8 cellular contexts compared by ENCODE assay signal in genomic region chr17:34980353-34980680, GRCh38. TPM values are rescaled to one million over a fixed set of nuclear protein-coding genes. Genes with fewer than 3 reads are reported as not detected.
A peak's percentile ranks its signal among the peaks of the same experiment; 100 is the strongest.
DNase-seq lines count a peak whose midpoint lies in the region; ATAC-seq, FAIRE-seq and TF ChIP-seq lines count a peak whose summit lies in the region.

Gene LIG3, plus strand, starts transcription at chr17:34980512. Its CDS starts 2,494 bp downstream, at chr17:34983006.

- H3K36me3 ChIP-seq in HepG2 (replicated peaks in 1 of 2; ENCODE audit: control insufficient read depth in 1 of 2, insufficient read depth in 2 of 2, low read length in 2 of 2): peaks cover 2 to 18% of the 10 kb centered on the region in 2 experiments; a peak in 4 of 5 replicates

- DNase-seq in NCI-H774 (lab: John Stamatoyannopoulos, UW) (peak; percentile 96), dermis blood vessel endothelial cell (peak; percentile 95), HepG2 (ENCODE audit: low spot score) (peak; percentile 89)
- peak; percentile 93 for DNase-seq in activated CD4-positive, alpha-beta T cell treated with anti-CD3 and anti-CD28 coated beads, Interleukin-2, amount 50 U/mL, for 4 hours
- peak; percentile 88 to 92 for DNase-seq in stimulated activated CD4-positive, alpha-beta T cell treated with anti-CD3 and anti-CD28 coated beads, Interleukin-2, amount 100 ng/mL, for 48 hours

- 10% methylated on average over 4 of the region's 39 CpGs for WGBS in HepG2 (ENCODE audit: low lambda C conversion rate)

- no peaks in the 10 kb centered on the region for H3K27me3 ChIP-seq in HepG2 (ENCODE audit: control insufficient read depth in 1 of 2, insufficient read depth in 2 of 2, low read length in 2 of 2)

- in situ Hi-C loops in HepG2 (cut with HindIII; ENCODE audit: extremely low pct_ligation_motif_present, low pct_unique_long_range_greater_than_20kb): no loop called here

- no peaks in the 10 kb centered on the region; the same call in 1 of the 2 replicates for H4K20me1 ChIP-seq in HepG2 (ENCODE audit: insufficient read depth, low read length)

- TF ChIP-seq CTCF in C4-2B (conservative IDR thresholded peaks at IDR 0.05): no peak
- TF ChIP-seq CTCF in HepG2 (CRISPR knock-in tag; IDR thresholded peaks at IDR 0.05): no peak

- peak within 1 kb of the TSS; percentile 85 for H3K4me2 ChIP-seq in HepG2 (ENCODE audit: low read depth, low read length)

- peak within 1 kb of the TSS; percentile 73 to 87 (median 86) for H3K4me3 ChIP-seq in HepG2 (replicated peaks in 1 of 3; ENCODE audit: insufficient read depth in 1 of 3, low read depth in 2 of 3, low read length in 3 of 3)

- peak within 1 kb of the TSS; percentile 95 for H3K27ac ChIP-seq in C4-2B
- peak within 1 kb of the TSS; percentile 98 for H3K27ac ChIP-seq in HepG2 (ENCODE audit: extremely low read length, insufficient read depth, low read length)

- H3K79me2 ChIP-seq in HepG2 (ENCODE audit: insufficient read depth, low read length): peaks cover 32% of the 10 kb centered on the region

- peaks cover 44% of the 10 kb centered on the region for H3K4me1 ChIP-seq in HepG2 (ENCODE audit: insufficient read depth, low read length)

- POLR2A ChIA-PET in HepG2 (lab: Yijun Ruan, JAX): interaction anchor here (1.0 to 3.2 kb wide), 8 partner anchors 16 to 148 kb away, joined by 3 to 14 read pairs (median 6); partner anchors contain the start of genes CCT6B, RFFL and ZNF830

- peak within 1 kb of the TSS; percentile 99 for H3K9ac ChIP-seq in HepG2 (ENCODE audit: insufficient read depth, low read depth, low read length)

- H3K9me3 ChIP-seq in HepG2 (ENCODE audit: low read length): no peaks in the 10 kb centered on the region

- TF ChIP-seq POLR2A in HepG2 (IDR thresholded peaks at IDR 0.05; ENCODE audit: insufficient read depth in 1 of 2, low read depth in 2 of 2, low read length in 2 of 2): peak; percentile 76 to 88

- ATAC-seq in GM19397 (IDR thresholded peaks at IDR 0.05; ENCODE audit: unreplicated experiment) (peak; percentile 82), HG03565 (IDR thresholded peaks at IDR 0.05; ENCODE audit: unreplicated experiment) (peak; percentile 73), HepG2 (peak; percentile 79)

- FAIRE-seq in HepG2 (lab: Jason Lieb, UNC): peak; percentile 59

- CTCF ChIA-PET in HepG2 (lab: Yijun Ruan, JAX; ENCODE audit: low intra/inter-chr PET ratio, low total read pairs): no interaction called here

- intact Hi-C loops in HepG2 (cut with micrococcal nuclease; ENCODE audit: unreplicated experiment): loop anchor here (2.0 kb wide), 1 partner anchor 20 kb away; the partner anchor contains the start of genes CCT6B and ZNF830

- TF ChIP-seq EP300 in HepG2 (IDR thresholded peaks at IDR 0.05; ENCODE audit: low read depth in 2 of 2, low read length in 2 of 2): 0 out of 4 replicates have a peak, but pooled peaks have one; percentile 24 to 28
- TF ChIP-seq EP300 in HepG2 (CRISPR knock-in tag; IDR thresholded peaks at IDR 0.05; ENCODE audit: borderline replicate concordance): no peak

- H2AFZ ChIP-seq in HepG2 (ENCODE audit: low read length): no peak within 1 kb of the TSS

- no peak for TF ChIP-seq RAD21 in HepG2 (CRISPR knock-in tag; IDR thresholded peaks at IDR 0.05)

- no TSS peak for BruUV-seq in HepG2 (replicated peaks; lab: Mats Ljungman, UMichigan)

TF ChIP-seq in HepG2, 621 proteins besides CTCF, POLR2A, EP300 and RAD21 (continues in another document):
- no peak for TF ChIP-seq ZNF235 (CRISPR knock-in tag; IDR thresholded peaks at IDR 0.05; ENCODE audit: borderline replicate concordance)
- TF ChIP-seq NR0B2 (CRISPR knock-in tag; IDR thresholded peaks at IDR 0.05): peak; percentile 83; the same call in 1 of the 2 replicates
- TF ChIP-seq FIP1L1 (IDR thresholded peaks at IDR 0.05; ENCODE audit: borderline replicate concordance, insufficient read depth, low read depth, low read length): no peak
- TF ChIP-seq CHCHD3 (CRISPR knock-in tag; IDR thresholded peaks at IDR 0.05): 0 out of 2 replicates have a peak, but pooled peaks have one; percentile 58
- peak; percentile 64 for TF ChIP-seq FOXO1 (CRISPR knock-in tag; IDR thresholded peaks at IDR 0.05)
- TF ChIP-seq ZNF800 (CRISPR knock-in tag; IDR thresholded peaks at IDR 0.05): no peak
- TF ChIP-seq RNF219 (CRISPR knock-in tag; IDR thresholded peaks at IDR 0.05): no peak
- peak; percentile 79 for TF ChIP-seq YEATS4 (CRISPR knock-in tag; IDR thresholded peaks at IDR 0.05; ENCODE audit: borderline replicate concordance)
- 0 out of 2 replicates have a peak, but pooled peaks have one; percentile 18 for TF ChIP-seq ZNF451 (CRISPR knock-in tag; IDR thresholded peaks at IDR 0.05)
- no peak for TF ChIP-seq WIZ (CRISPR knock-in tag; IDR thresholded peaks at IDR 0.05)
- TF ChIP-seq ARNTL (CRISPR knock-in tag; IDR thresholded peaks at IDR 0.05): peak; percentile 74
- TF ChIP-seq SP140L (CRISPR knock-in tag; IDR thresholded peaks at IDR 0.05; ENCODE audit: borderline replicate concordance): no peak
- TF ChIP-seq ZNF552 (CRISPR knock-in tag; IDR thresholded peaks at IDR 0.05; ENCODE audit: borderline replicate concordance): no peak
- TF ChIP-seq GATAD1 (CRISPR knock-in tag; IDR thresholded peaks at IDR 0.05): peak; percentile 70
- TF ChIP-seq SPEN (CRISPR knock-in tag; IDR thresholded peaks at IDR 0.05; ENCODE audit: low read depth): peak; percentile 78
- peak; percentile 38 for TF ChIP-seq ELF3 (CRISPR knock-in tag; IDR thresholded peaks at IDR 0.05)
- TF ChIP-seq ELF4 (CRISPR knock-in tag; IDR thresholded peaks at IDR 0.05; ENCODE audit: borderline replicate concordance): no peak
- TF ChIP-seq HNRNPK (IDR thresholded peaks at IDR 0.05; ENCODE audit: low read depth, low read length, poor library complexity, severe bottlenecking): no peak

RNA-seq across cellular contexts. Expression of gene LIG3, which starts in this region (rescaled TPM):
- total RNA-seq in dermis blood vessel endothelial cell (23.1 and 37.8 TPM in 2 replicates), HepG2 (2016; rRNA removed; fragmentation: Illumina TruSeq; extraction: Trizol) (34.5 and 36.2 TPM in 2 replicates)
- 10.9 and 13.1 TPM in 2 replicates for total RNA-seq in HepG2 (2016; cell fraction: cytosol; rRNA removed; fragmentation: Illumina TruSeq; extraction: Trizol; ENCODE audit: low read depth)
- total RNA-seq in HepG2 (2016; cell fraction: insoluble cytoplasmic fraction; rRNA removed; fragmentation: Illumina TruSeq; extraction: Trizol): 31.5 and 37.3 TPM in 2 replicates
- total RNA-seq in HepG2 (2016; cell fraction: membrane; rRNA removed; fragmentation: Illumina TruSeq; extraction: Trizol): 11.5 and 12.7 TPM in 2 replicates
- 48.1 and 52.8 TPM in 2 replicates for total RNA-seq in HepG2 (2016; cell fraction: nucleus; rRNA removed; fragmentation: Illumina TruSeq; extraction: Trizol)
- 23.7 and 34.4 TPM in 2 replicates for polyA plus RNA-seq in HepG2 (2011; rRNA removed)
- 23.0 and 25.2 TPM in 2 replicates for polyA plus RNA-seq in HepG2 (2011; cell fraction: cytosol; rRNA removed)
- polyA plus RNA-seq in HepG2 (2011; cell fraction: nucleus; rRNA removed): 59.1 and 70.4 TPM in 2 replicates
- 15.1 and 16.4 TPM in 2 replicates for polyA plus RNA-seq in HepG2 (2012)
- 1.9 and 3.1 TPM in 2 replicates for polyA plus RNA-seq in HepG2 (2016; cell fraction: cytosol; fragmentation: Illumina TruSeq; extraction: Trizol; ENCODE audit: low read depth)
- polyA plus RNA-seq in HepG2 (2016; cell fraction: insoluble cytoplasmic fraction; fragmentation: Illumina TruSeq; extraction: Trizol; ENCODE audit: low read depth): 29.2 and 30.6 TPM in 2 replicates
- polyA plus RNA-seq in HepG2 (2016; cell fraction: membrane; fragmentation: Illumina TruSeq; extraction: Trizol; ENCODE audit: low read depth): 4.0 and 4.9 TPM in 2 replicates
- polyA plus RNA-seq in HepG2 (2016; cell fraction: nucleus; fragmentation: Illumina TruSeq; extraction: Trizol; ENCODE audit: insufficient read depth, low read depth): 33.0 and 38.6 TPM in 2 replicates
- polyA minus RNA-seq in HepG2 (2011; rRNA and poly(A)+ RNA removed; ENCODE audit: low replicate concordance): 99.8 and 102 TPM in 2 replicates
- polyA minus RNA-seq in HepG2 (2011; cell fraction: cytosol; rRNA and poly(A)+ RNA removed): 35.2 and 41.3 TPM in 2 replicates
- 104 and 116 TPM in 2 replicates for polyA minus RNA-seq in HepG2 (2011; cell fraction: nucleus; rRNA and poly(A)+ RNA removed)

Comparison
In these comparisons a context has a peak if more than half of its experiments do, and no peak if none do; other contexts are left out.
1. Peak in every context shown above with its lines: DNase-seq, ATAC-seq, H3K4me3 ChIP-seq and H3K27ac ChIP-seq.